Comparison of ENCODE assay signal across 13 cellular contexts in the genomic region with DNA sequence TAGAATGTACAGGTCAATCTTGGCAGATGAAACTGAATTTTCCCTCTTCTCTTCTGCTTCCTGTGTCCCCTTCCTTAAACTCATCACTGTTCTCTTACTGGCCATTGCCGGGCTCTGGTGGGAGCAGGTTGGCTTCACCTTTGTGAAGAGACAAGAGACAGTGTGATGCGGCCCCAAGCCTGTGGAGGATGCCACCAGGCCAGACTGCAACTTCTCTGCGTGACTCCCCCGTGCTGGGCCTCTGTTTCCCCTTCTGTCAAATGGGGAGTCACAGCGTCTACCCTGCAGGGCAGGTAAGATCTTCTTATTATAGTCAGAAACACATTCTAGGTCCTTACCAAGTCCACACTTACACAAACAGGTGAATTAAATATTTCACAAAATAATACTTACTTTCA. TPM values are rescaled to one million over a fixed set of nuclear protein-coding genes. Genes with fewer than 3 reads are reported as not detected.
DNase-seq lines count a peak whose midpoint lies in the region; ATAC-seq and TF ChIP-seq lines count a peak whose summit lies in the region.
"Had no signal": no experiment of that assay in that cellular context is flagged by ENCODE, and none has a peak within 500 bp of the region (broad histone marks: within the 10 kb centered on the region; RNA-seq: fewer than 3 reads in every experiment).

No MANE protein-coding gene starts in this region.

- intact Hi-C loops in heart right ventricle (cut with DNase I) (loop anchor here in 4 of 10 donors (2.0 to 5.0 kb wide), 2 partner anchors 53 to 54 kb away; partner anchors contain the start of gene TAF4 (in 2 of the 4)), cardiac septum (cut with DNase I) (loop anchor here (5.0 kb wide), 1 partner anchor 117 kb away; the partner anchor contains the start of gene OSBPL2), transverse colon (cut with DNase I; ENCODE audit: low total_unique reads) (loop anchor here (5.0 kb wide), 1 partner anchor 53 kb away; the partner anchor contains the start of gene TAF4)

- H3K27ac Mint-ChIP-seq in activated CD8-positive, alpha-beta T cell treated with anti-CD3 and anti-CD28 coated beads, Interleukin-2, amount 10 ng/mL, durations not matched to agents 7 days and 5 days = no peak overlapping the region

- CTCF ChIA-PET in activated CD8-positive, alpha-beta T cell treated with anti-CD3 and anti-CD28 coated beads, Interleukin-2, amount 10 ng/mL, durations not matched to agents 7 days and 5 days (lab: Charles Lee) = interaction anchor here (2.1 kb wide), 1 partner anchor 13 kb away, joined by 6 read pairs; no protein-coding TSS in a partner anchor

- H3K9ac ChIP-seq in mucosa of rectum (ENCODE audit: low read depth in 1 of 2, low read length in 2 of 2) = no peak overlapping the region

- H3K36me3 ChIP-seq in heart right ventricle (peaks cover 0 to 14% (median 5%) of the 10 kb centered on the region in 9 donors), mucosa of rectum (ENCODE audit: control insufficient read depth in 2 of 2, insufficient read depth in 2 of 2, low read length in 2 of 2) (peaks cover 3 to 7% of the 10 kb centered on the region in 2 donors), transverse colon (peaks cover 0 to 4% (median 0%) of the 10 kb centered on the region in 4 donors)

- no peak for TF ChIP-seq POLR2A in transverse colon (IDR thresholded peaks at IDR 0.05)

- DNase-seq in heart right ventricle = no peak
- DNase-seq in cardiac septum (ENCODE audit: low spot score) = no peak
- DNase-seq in activated CD8-positive, alpha-beta T cell treated with anti-CD3 and anti-CD28 coated beads, Interleukin-2, amount 10 ng/mL, durations not matched to agents 7 days and 5 days = no peak
- no peak for DNase-seq in transverse colon
- DNase-seq in foreskin fibroblast = no peak
- DNase-seq in OCI-M2 (lab: John Stamatoyannopoulos, UW; ENCODE audit: unreplicated experiment) = no peak
- DNase-seq in NCI-H226 = no peak
- DNase-seq: aorta; H7; NCI-H1092; stimulated activated CD4-positive, alpha-beta T cell treated with anti-CD3 and anti-CD28 coated beads, Interleukin-15, amount 100 ng/mL, for 24 hours; T1000 had no signal

- in situ Hi-C loops in transverse colon (cut with MboI; ENCODE audit: low pct_ligation_motif_present in 1 of 4, low pct_unique_long_range_greater_than_20kb in 1 of 4, low sequenced_read_pairs in 3 of 4) = loop anchor here in 2 of 4 donors (10.0 kb wide), 1 partner anchor 56 kb away; the partner anchor contains the start of gene TAF4 (in 2 of the 2)

- peak overlapping the region; percentile 26 for H3K4me3 Mint-ChIP-seq in activated CD8-positive, alpha-beta T cell treated with anti-CD3 and anti-CD28 coated beads, Interleukin-2, amount 10 ng/mL, durations not matched to agents 7 days and 5 days

- H3K4me3 ChIP-seq in heart right ventricle (no peak overlapping the region), mucosa of rectum (ENCODE audit: low read length in 2 of 2) (peak overlapping the region in 1 of 2 donors; percentile 41), transverse colon (no peak overlapping the region), foreskin fibroblast (ENCODE audit: low read depth in 1 of 2, low read length in 2 of 2) (no peak overlapping the region)

- H3K9me3 Mint-ChIP-seq in activated CD8-positive, alpha-beta T cell treated with anti-CD3 and anti-CD28 coated beads, Interleukin-2, amount 10 ng/mL, durations not matched to agents 7 days and 5 days (ENCODE audit: insufficient read depth) = no peaks in the 10 kb centered on the region

- H3K4me1 ChIP-seq in heart right ventricle (peaks cover 5 to 59% (median 41%) of the 10 kb centered on the region in 9 donors), mucosa of rectum (ENCODE audit: control insufficient read depth in 2 of 2, insufficient read depth in 2 of 2, low read length in 2 of 2) (peaks cover 18 to 23% of the 10 kb centered on the region in 2 donors), transverse colon (peaks cover 11 to 25% (median 23%) of the 10 kb centered on the region in 4 donors)

- POLR2A ChIA-PET in activated CD8-positive, alpha-beta T cell treated with anti-CD3 and anti-CD28 coated beads, Interleukin-2, amount 10 ng/mL, durations not matched to agents 7 days and 5 days (lab: Charles Lee) = interaction anchor here (2.6 to 3.6 kb wide), 2 partner anchors 22 to 54 kb away, joined by 18 to 21 read pairs; partner anchors contain the start of genes PSMA7, SS18L1 and TAF4

- ATAC-seq in heart right ventricle = no peak
- no peak for ATAC-seq in activated CD8-positive, alpha-beta T cell treated with anti-CD3 and anti-CD28 coated beads, Interleukin-2, amount 10 ng/mL, durations not matched to agents 7 days and 5 days

- H3K27me3 ChIP-seq in heart right ventricle (peaks cover 0 to 24% (median 15%) of the 10 kb centered on the region in 7 donors), mucosa of rectum (ENCODE audit: control insufficient read depth in 2 of 2, insufficient read depth in 2 of 2, low read length in 2 of 2) (peaks cover 0 to 3% of the 10 kb centered on the region in 2 donors), transverse colon (no peaks in the 10 kb centered on the region)

- TF ChIP-seq EP300 in transverse colon (IDR thresholded peaks at IDR 0.05; ENCODE audit: low read depth) = no peak

- H3K36me3 Mint-ChIP-seq in activated CD8-positive, alpha-beta T cell treated with anti-CD3 and anti-CD28 coated beads, Interleukin-2, amount 10 ng/mL, durations not matched to agents 7 days and 5 days (ENCODE audit: low read depth) = peaks cover 18% of the 10 kb centered on the region

- H3K27ac ChIP-seq in heart right ventricle (peak overlapping the region; percentile 51 to 99 (median 94)), mucosa of rectum (ENCODE audit: low read depth in 2 of 2, low read length in 2 of 2) (peak overlapping the region; percentile 9 to 70), transverse colon (peak overlapping the region in 3 of 4 donors; percentile 4 to 97 (median 95))

- H3K27me3 Mint-ChIP-seq in activated CD8-positive, alpha-beta T cell treated with anti-CD3 and anti-CD28 coated beads, Interleukin-2, amount 10 ng/mL, durations not matched to agents 7 days and 5 days (ENCODE audit: low read depth) = no peaks in the 10 kb centered on the region

- H3K4me1 Mint-ChIP-seq in activated CD8-positive, alpha-beta T cell treated with anti-CD3 and anti-CD28 coated beads, Interleukin-2, amount 10 ng/mL, durations not matched to agents 7 days and 5 days (ENCODE audit: low read depth) = peaks cover 51% of the 10 kb centered on the region

- 87 to 94% methylated on average over 5 of the region's 5 CpGs for WGBS in heart right ventricle, 2 donors
- 85 to 100% methylated on average over 4 to 5 of the region's 5 CpGs for WGBS in transverse colon (ENCODE audit: low coverage in 1 of 2), 2 donors

- no peaks in the 10 kb centered on the region for H3K9me3 ChIP-seq in heart right ventricle
- H3K9me3 ChIP-seq in mucosa of rectum (ENCODE audit: control insufficient read depth in 2 of 2, low read length in 2 of 2) = no peaks in the 10 kb centered on the region
- H3K9me3 ChIP-seq in transverse colon = no peaks in the 10 kb centered on the region

- TF ChIP-seq CTCF in heart right ventricle (IDR thresholded peaks at IDR 0.05) = no peak
- no peak for TF ChIP-seq CTCF in transverse colon (IDR thresholded peaks at IDR 0.05)
- TF ChIP-seq CTCF in foreskin fibroblast (IDR thresholded peaks at IDR 0.05; ENCODE audit: low read depth, low read length) = no peak

RNA-seq across cellular contexts. Expression of gene LSM14B, which starts 1.9 kb away (rescaled TPM):
- 10 to 100 TPM; 50.8 to 63.7 (median 60.5) TPM for total RNA-seq in heart right ventricle
- 10 to 100 TPM; 15.7 to 41.7 TPM for polyA plus RNA-seq in heart right ventricle
- total RNA-seq in cardiac septum = 51.0 TPM
- 10 to 100 TPM; 42.4 to 42.8 TPM for total RNA-seq in activated CD8-positive, alpha-beta T cell treated with anti-CD3 and anti-CD28 coated beads, Interleukin-2, amount 10 ng/mL, durations not matched to agents 7 days and 5 days
- 10 to 100 TPM; 22.1 to 45.3 (median 35.6) TPM for total RNA-seq in transverse colon

RNA-seq across cellular contexts. Expression of gene PSMA7, which starts 22.8 kb away (rescaled TPM):
- total RNA-seq in heart right ventricle (100 to 1,000 TPM; 172 to 296 (median 200) TPM), cardiac septum (198 TPM), transverse colon (100 to 1,000 TPM; 154 to 241 (median 234) TPM)
- 100 to 1,000 TPM; 143 to 567 TPM for polyA plus RNA-seq in heart right ventricle
- total RNA-seq in activated CD8-positive, alpha-beta T cell treated with anti-CD3 and anti-CD28 coated beads, Interleukin-2, amount 10 ng/mL, durations not matched to agents 7 days and 5 days = 100 to 1,000 TPM; 333 to 352 TPM

RNA-seq across cellular contexts. Expression of gene SS18L1, which starts 23.2 kb away (rescaled TPM):
- total RNA-seq in heart right ventricle (10 to 100 TPM in 2 of 10 donors, 1 to 10 TPM in 8; 6.6 to 11.7 (median 7.4) TPM), cardiac septum (8.0 TPM), transverse colon (10 to 100 TPM; 14.7 to 23.2 (median 22.1) TPM)
- polyA plus RNA-seq in heart right ventricle = 10 to 100 TPM in 1 of 2 donors, 1 to 10 TPM in 1; 5.2 to 22.3 TPM
- total RNA-seq in activated CD8-positive, alpha-beta T cell treated with anti-CD3 and anti-CD28 coated beads, Interleukin-2, amount 10 ng/mL, durations not matched to agents 7 days and 5 days = 10 to 100 TPM; 15.9 to 17.9 TPM

RNA-seq across cellular contexts. Expression of gene TAF4, which starts 54.7 kb away (rescaled TPM):
- total RNA-seq in heart right ventricle = 10 to 100 TPM in 8 of 10 donors, 1 to 10 TPM in 2; 8.6 to 14.8 (median 11.8) TPM
- polyA plus RNA-seq in heart right ventricle = 1 to 10 TPM; 3.7 to 7.9 TPM
- total RNA-seq in cardiac septum = 13.6 TPM
- 10 to 100 TPM; 24.0 to 24.1 TPM for total RNA-seq in activated CD8-positive, alpha-beta T cell treated with anti-CD3 and anti-CD28 coated beads, Interleukin-2, amount 10 ng/mL, durations not matched to agents 7 days and 5 days
- 10 to 100 TPM; 18.9 to 39.5 (median 24.3) TPM for total RNA-seq in transverse colon

Comparison
In these comparisons a context has a peak if more than half of its experiments do, and no peak if none do; other contexts are left out.
1. H3K27ac ChIP-seq: peak in every context shown above with its lines; median percentile 95 in transverse colon; 94 in heart right ventricle; 40 in mucosa of rectum.